In genomic region chrX:19849433-19850190, GRCh38 we compare ENCODE assay signal across 10 cellular contexts. TPM values are rescaled to one million over a fixed set of nuclear protein-coding genes. Genes with fewer than 3 reads are reported as not detected.
A peak's percentile ranks its signal among the peaks of the same experiment; 100 is the strongest.
DNase-seq lines count a peak whose midpoint lies in the region; ATAC-seq, FAIRE-seq and TF ChIP-seq lines count a peak whose summit lies in the region.
"Had no signal": no experiment of that assay in that cellular context is flagged by ENCODE, and none has a peak within 500 bp of the region (broad histone marks: within the 10 kb centered on the region; RNA-seq: fewer than 3 reads in every experiment).

No MANE protein-coding gene starts in this region.

- TF ChIP-seq POLR2A in vagina (IDR thresholded peaks at IDR 0.05): no peak

- FAIRE-seq in GM19239 (lab: Jason Lieb, UNC): peak; percentile 70

- H4K20me1 ChIP-seq in BLaER1 treated with 17β-estradiol and CSF1 and Interleukin-3, amounts not matched to agents 10 nM and 100 nM: peaks cover 0 to 56% (median 14%) of the 10 kb centered on the region in 11 experiments; a peak in 7 of 22 replicates
- H4K20me1 ChIP-seq in OCI-LY7 (ENCODE audit: insufficient read depth, low read length): no peaks in the 10 kb centered on the region

- no peaks in the 10 kb centered on the region for H3K9me3 Mint-ChIP-seq in Caco-2 (ENCODE audit: unreplicated experiment)

- peaks cover 0 to 20% (median 8%) of the 10 kb centered on the region in 11 experiments; a peak in 9 of 22 replicates for H3K36me3 ChIP-seq in BLaER1 treated with 17β-estradiol and CSF1 and Interleukin-3, amounts not matched to agents 10 nM and 100 nM
- H3K36me3 ChIP-seq in OCI-LY7 (ENCODE audit: insufficient read depth, low read length) (no peaks in the 10 kb centered on the region; the same call in 1 of the 2 replicates), vagina (no peaks in the 10 kb centered on the region), Caco-2 (ENCODE audit: control insufficient read depth, insufficient read depth, low read length) (no peaks in the 10 kb centered on the region), left lung (no peaks in the 10 kb centered on the region)
- H3K36me3 ChIP-seq: lower lobe of right lung had no signal

- TF ChIP-seq CTCF in OCI-LY7 (conservative IDR thresholded peaks at IDR 0.05; ENCODE audit: low read length): no peak
- TF ChIP-seq CTCF in vagina (IDR thresholded peaks at IDR 0.05): no peak
- TF ChIP-seq CTCF in Caco-2 (IDR thresholded peaks at IDR 0.05; ENCODE audit: insufficient read depth in 1 of 2, low read depth in 1 of 2, low read length in 1 of 2, severe bottlenecking in 1 of 2, unreplicated experiment in 1 of 2): no peak
- TF ChIP-seq CTCF in left lung (IDR thresholded peaks at IDR 0.05): no peak

- no peak overlapping the region; the same call in 1 of the 2 replicates for H2AFZ ChIP-seq in OCI-LY7 (ENCODE audit: low read length)

- ATAC-seq in HG03045 (IDR thresholded peaks at IDR 0.05; ENCODE audit: unreplicated experiment): peak; percentile 64
- no peak for ATAC-seq in left lung
- ATAC-seq: lower lobe of right lung had no signal

- H3K9me2 ChIP-seq in OCI-LY7 (ENCODE audit: insufficient read depth, low read length): no peaks in the 10 kb centered on the region

- no peak overlapping the region for H3K27ac Mint-ChIP-seq in Caco-2 (ENCODE audit: unreplicated experiment)

- intact Hi-C loops in OCI-LY7 (cut with micrococcal nuclease; ENCODE audit: unreplicated experiment): no loop called here
- intact Hi-C loops in vagina (cut with DNase I): no loop called here
- intact Hi-C loops in Caco-2 (cut with micrococcal nuclease; ENCODE audit: unreplicated experiment): no loop called here
- intact Hi-C loops in left lung (cut with DNase I): no loop called here

- peaks cover 6% of the 10 kb centered on the region for H3K4me1 Mint-ChIP-seq in Caco-2 (ENCODE audit: low read depth, unreplicated experiment)

- H3K4me2 ChIP-seq in BLaER1 treated with 17β-estradiol and CSF1 and Interleukin-3, amounts not matched to agents 10 nM and 100 nM: peak overlapping the region in 9 of 11 experiments; percentile 1 to 91 (median 42); a peak in 12 of 22 replicates
- peak overlapping the region; percentile 80 for H3K4me2 ChIP-seq in OCI-LY7 (ENCODE audit: low read length)

- peak overlapping the region in 2 of 11 experiments; percentile 13 to 35; a peak in 1 of 22 replicates for H3K27ac ChIP-seq in BLaER1 treated with 17β-estradiol and CSF1 and Interleukin-3, amounts not matched to agents 10 nM and 100 nM
- H3K27ac ChIP-seq in OCI-LY7 (ENCODE audit: low read depth, low read length, poor library complexity, severe bottlenecking) (peak overlapping the region; percentile 50), vagina (no peak overlapping the region), left lung (peak overlapping the region in 1 of 2 donors; percentile 63)
- H3K27ac ChIP-seq: C4-2B, lower lobe of right lung had no signal

- POLR2A ChIA-PET in OCI-LY7 (lab: Charles Lee) (interaction anchor here (0.7 to 3.1 kb wide), 13 partner anchors 9 to 294 kb away, joined by 3 to 11 read pairs (median 4); no protein-coding TSS in a partner anchor), Caco-2 (lab: Charles Lee) (no interaction called here)

- peaks cover 18% of the 10 kb centered on the region for H3K36me3 Mint-ChIP-seq in Caco-2 (ENCODE audit: insufficient read depth, unreplicated experiment)

- DNase-seq in GM19239 (ENCODE audit: insufficient read length, low spot score): no peak
- DNase-seq in OCI-LY7 (ENCODE audit: low spot score): peak; percentile 51
- DNase-seq in vagina (ENCODE audit: extremely low spot score in 2 of 2): no peak
- no peak for DNase-seq in Caco-2
- DNase-seq in left lung: no peak
- no peak for DNase-seq in HT-29 (ENCODE audit: low spot score)
- DNase-seq: lower lobe of right lung had no signal

- no peaks in the 10 kb centered on the region for H3K27me3 Mint-ChIP-seq in Caco-2 (ENCODE audit: insufficient read depth, unreplicated experiment)

- H3K9ac ChIP-seq in BLaER1 treated with 17β-estradiol and CSF1 and Interleukin-3, amounts not matched to agents 10 nM and 100 nM: peak overlapping the region in 1 of 11 experiments; percentile 32; a peak in 1 of 22 replicates

- no peak overlapping the region for H3K4me3 Mint-ChIP-seq in Caco-2 (ENCODE audit: unreplicated experiment)

- CTCF ChIA-PET in OCI-LY7 (lab: Charles Lee; ENCODE audit: unreplicated experiment): interaction anchor here (1.4 kb wide), 1 partner anchor 9 kb away, joined by 3 read pairs; no protein-coding TSS in a partner anchor
- CTCF ChIA-PET in Caco-2 (lab: Charles Lee): no interaction called here

- H3K79me2 ChIP-seq in OCI-LY7 (ENCODE audit: insufficient read depth, low read depth, low read length): peaks cover 26% of the 10 kb centered on the region; the same call in 1 of the 2 replicates

- H3K4me3 ChIP-seq in BLaER1 treated with 17β-estradiol and CSF1 and Interleukin-3, amounts not matched to agents 10 nM and 100 nM: no peak overlapping the region; a peak in 1 of 20 replicates
- H3K4me3 ChIP-seq in OCI-LY7 (ENCODE audit: low read depth, low read length, poor library complexity, severe bottlenecking): peak overlapping the region; percentile 48
- H3K4me3 ChIP-seq in vagina: no peak overlapping the region
- no peak overlapping the region for H3K4me3 ChIP-seq in Caco-2 (ENCODE audit: low read depth, low read length)
- H3K4me3 ChIP-seq in left lung: no peak overlapping the region
- H3K4me3 ChIP-seq: lower lobe of right lung had no signal

- BruUV-seq in OCI-LY7 (replicated peaks; lab: Mats Ljungman, UMichigan) (no TSS peak), Caco-2 (replicated peaks; lab: Mats Ljungman, UMichigan) (no TSS peak)

- 0 out of 22 replicates have a peak, but pooled peaks cover 0 to 6% (median 0%) of the 10 kb centered on the region in 11 experiments for H3K9me3 ChIP-seq in BLaER1 treated with 17β-estradiol and CSF1 and Interleukin-3, amounts not matched to agents 10 nM and 100 nM (replicated peaks in 1 of 11)
- H3K9me3 ChIP-seq in OCI-LY7 (ENCODE audit: low read length) (no peaks in the 10 kb centered on the region), vagina (no peaks in the 10 kb centered on the region), Caco-2 (no peaks in the 10 kb centered on the region), left lung (no peaks in the 10 kb centered on the region)
- H3K9me3 ChIP-seq: lower lobe of right lung had no signal

- H3K27me3 ChIP-seq in BLaER1 treated with 17β-estradiol and CSF1 and Interleukin-3, amounts not matched to agents 10 nM and 100 nM: no peaks in the 10 kb centered on the region
- no peaks in the 10 kb centered on the region for H3K27me3 ChIP-seq in vagina
- no peaks in the 10 kb centered on the region for H3K27me3 ChIP-seq in Caco-2 (replicated peaks; ENCODE audit: control insufficient read depth, insufficient read depth, low read length)
- H3K27me3 ChIP-seq in left lung: no peaks in the 10 kb centered on the region

- peaks cover 16 to 88% (median 45%) of the 10 kb centered on the region in 10 experiments; a peak in 19 of 20 replicates for H3K4me1 ChIP-seq in BLaER1 treated with 17β-estradiol and CSF1 and Interleukin-3, amounts not matched to agents 10 nM and 100 nM
- H3K4me1 ChIP-seq in OCI-LY7 (ENCODE audit: insufficient read depth, low read length, poor library complexity, severe bottlenecking) (peaks cover 51% of the 10 kb centered on the region), vagina (no peaks in the 10 kb centered on the region), Caco-2 (peaks cover 17% of the 10 kb centered on the region), left lung (peaks cover 0 to 26% of the 10 kb centered on the region in 2 donors)

RNA-seq across cellular contexts. Expression of gene SH3KBP1, which starts 37.8 kb away (rescaled TPM):
- 26.1 and 54.6 TPM in 2 replicates for total RNA-seq in OCI-LY7 (2014; rRNA removed; shearing (Covaris generic))
- total RNA-seq in OCI-LY7 (2022) (82.4 and 90.3 TPM in 2 replicates), vagina (16.9 TPM), Caco-2 (2022) (49.1 and 61.5 TPM in 2 replicates), left lung (10 to 100 TPM; 46.4 to 47.3 TPM)
- 22.5 and 24.8 TPM in 2 replicates for total RNA-seq in HT-29 (2014; rRNA removed; shearing (Covaris generic))
